1 cellular context compared by ENCODE assay signal in the genomic region with DNA sequence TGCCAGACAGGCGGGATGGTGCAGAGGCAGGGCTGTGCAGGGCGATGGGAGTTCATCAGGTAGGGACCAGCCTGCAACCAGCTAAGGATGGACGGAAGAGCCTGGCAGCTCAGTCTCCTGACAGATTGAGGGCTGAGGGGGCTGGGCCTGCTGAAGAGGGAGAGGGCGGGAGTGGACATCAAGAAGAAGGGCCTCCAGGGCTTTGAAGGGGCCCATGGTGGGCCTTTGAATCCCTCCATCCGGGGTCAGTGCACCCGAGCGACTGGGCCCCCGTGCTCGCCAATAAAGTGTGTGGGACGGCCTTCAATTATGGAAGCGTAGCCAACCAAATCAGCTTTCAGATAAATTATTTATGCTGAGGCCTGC.
TF ChIP-seq lines count a peak whose summit lies in the region.

No MANE protein-coding gene starts in this region.

TF ChIP-seq in GM23338, 12 proteins besides CTCF, POLR2A, EP300 and RAD21 (continued from another document):
- TF ChIP-seq, protein P1, sequence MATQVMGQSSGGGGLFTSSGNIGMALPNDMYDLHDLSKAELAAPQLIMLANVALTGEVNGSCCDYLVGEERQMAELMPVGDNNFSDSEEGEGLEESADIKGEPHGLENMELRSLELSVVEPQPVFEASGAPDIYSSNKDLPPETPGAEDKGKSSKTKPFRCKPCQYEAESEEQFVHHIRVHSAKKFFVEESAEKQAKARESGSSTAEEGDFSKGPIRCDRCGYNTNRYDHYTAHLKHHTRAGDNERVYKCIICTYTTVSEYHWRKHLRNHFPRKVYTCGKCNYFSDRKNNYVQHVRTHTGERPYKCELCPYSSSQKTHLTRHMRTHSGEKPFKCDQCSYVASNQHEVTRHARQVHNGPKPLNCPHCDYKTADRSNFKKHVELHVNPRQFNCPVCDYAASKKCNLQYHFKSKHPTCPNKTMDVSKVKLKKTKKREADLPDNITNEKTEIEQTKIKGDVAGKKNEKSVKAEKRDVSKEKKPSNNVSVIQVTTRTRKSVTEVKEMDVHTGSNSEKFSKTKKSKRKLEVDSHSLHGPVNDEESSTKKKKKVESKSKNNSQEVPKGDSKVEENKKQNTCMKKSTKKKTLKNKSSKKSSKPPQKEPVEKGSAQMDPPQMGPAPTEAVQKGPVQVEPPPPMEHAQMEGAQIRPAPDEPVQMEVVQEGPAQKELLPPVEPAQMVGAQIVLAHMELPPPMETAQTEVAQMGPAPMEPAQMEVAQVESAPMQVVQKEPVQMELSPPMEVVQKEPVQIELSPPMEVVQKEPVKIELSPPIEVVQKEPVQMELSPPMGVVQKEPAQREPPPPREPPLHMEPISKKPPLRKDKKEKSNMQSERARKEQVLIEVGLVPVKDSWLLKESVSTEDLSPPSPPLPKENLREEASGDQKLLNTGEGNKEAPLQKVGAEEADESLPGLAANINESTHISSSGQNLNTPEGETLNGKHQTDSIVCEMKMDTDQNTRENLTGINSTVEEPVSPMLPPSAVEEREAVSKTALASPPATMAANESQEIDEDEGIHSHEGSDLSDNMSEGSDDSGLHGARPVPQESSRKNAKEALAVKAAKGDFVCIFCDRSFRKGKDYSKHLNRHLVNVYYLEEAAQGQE (IDR thresholded peaks at IDR 0.05; ENCODE audit: unreplicated experiment): no peak
- no peak for TF ChIP-seq JUNB (IDR thresholded peaks at IDR 0.05; ENCODE audit: unreplicated experiment)
- TF ChIP-seq ZNF331 (CRISPR knock-in tag; IDR thresholded peaks at IDR 0.05; ENCODE audit: low read depth): no peak
- no peak for TF ChIP-seq CREB1 (CRISPR knock-in tag; IDR thresholded peaks at IDR 0.05; ENCODE audit: low read depth)
- TF ChIP-seq, protein P2, sequence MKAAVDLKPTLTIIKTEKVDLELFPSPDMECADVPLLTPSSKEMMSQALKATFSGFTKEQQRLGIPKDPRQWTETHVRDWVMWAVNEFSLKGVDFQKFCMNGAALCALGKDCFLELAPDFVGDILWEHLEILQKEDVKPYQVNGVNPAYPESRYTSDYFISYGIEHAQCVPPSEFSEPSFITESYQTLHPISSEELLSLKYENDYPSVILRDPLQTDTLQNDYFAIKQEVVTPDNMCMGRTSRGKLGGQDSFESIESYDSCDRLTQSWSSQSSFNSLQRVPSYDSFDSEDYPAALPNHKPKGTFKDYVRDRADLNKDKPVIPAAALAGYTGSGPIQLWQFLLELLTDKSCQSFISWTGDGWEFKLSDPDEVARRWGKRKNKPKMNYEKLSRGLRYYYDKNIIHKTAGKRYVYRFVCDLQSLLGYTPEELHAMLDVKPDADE (IDR thresholded peaks at IDR 0.05): no peak
- no peak for TF ChIP-seq STAT1 (IDR thresholded peaks at IDR 0.05; ENCODE audit: unreplicated experiment)
- TF ChIP-seq NANOG (IDR thresholded peaks at IDR 0.05; ENCODE audit: borderline replicate concordance): no peak
- no peak for TF ChIP-seq POLR2AphosphoS5 (IDR thresholded peaks at IDR 0.05; ENCODE audit: low read depth)
- no peak for TF ChIP-seq EZH2 (IDR thresholded peaks at IDR 0.05; ENCODE audit: low read depth, unreplicated experiment)
